ENCODE assay signal across 1 cellular context in the genomic region with DNA sequence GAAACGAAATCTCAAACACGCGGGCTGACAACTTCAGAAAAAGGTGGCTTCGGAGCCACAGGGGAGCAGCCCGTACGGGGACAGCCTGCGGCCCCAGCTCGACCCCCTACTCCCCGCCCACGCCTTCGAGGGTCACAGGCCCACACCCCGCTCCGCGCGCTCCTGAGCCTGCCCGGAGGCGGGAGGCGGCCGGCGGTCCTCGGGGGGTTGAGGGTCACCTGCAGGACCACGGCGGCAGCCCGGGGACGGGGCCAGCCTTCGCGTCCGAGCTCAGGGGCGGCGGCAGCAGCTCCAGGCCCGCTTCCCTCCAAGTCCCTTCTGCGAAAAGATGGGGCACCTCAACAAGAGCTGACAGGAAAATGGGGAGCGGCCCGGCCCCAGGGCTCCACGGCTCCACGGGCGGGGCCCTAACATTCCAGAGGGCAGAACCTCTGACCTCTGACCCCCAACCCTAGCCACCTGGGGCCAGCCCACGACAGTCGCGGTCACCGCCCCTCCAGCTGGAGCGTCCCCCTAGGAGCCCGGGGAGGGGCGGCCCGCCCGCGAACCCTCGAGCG.
A peak's percentile ranks its signal among the peaks of the same experiment; 100 is the strongest.
TF ChIP-seq lines count a peak whose summit lies in the region.

No MANE protein-coding gene starts in this region.

TF ChIP-seq in HEK293, 187 proteins besides CTCF, POLR2A, EP300 and RAD21 (continued from another document):
- TF ChIP-seq ZBTB8A (tag by site-specific recombination; IDR thresholded peaks at IDR 0.05), result peak; percentile 26; the same call in 1 of the 2 replicates
- peak; percentile 56; the same call in 1 of the 2 replicates for TF ChIP-seq ZNF610 (tag by site-specific recombination; IDR thresholded peaks at IDR 0.05; ENCODE audit: borderline replicate concordance)
- TF ChIP-seq ZNF335 (tag by site-specific recombination; conservative IDR thresholded peaks at IDR 0.05), result peak; percentile 67
- peak; percentile 78 for TF ChIP-seq BCL11B (tag by site-specific recombination; IDR thresholded peaks at IDR 0.05; ENCODE audit: low read depth)
- TF ChIP-seq ZBTB48 (tag by site-specific recombination; IDR thresholded peaks at IDR 0.05), result no peak
- no peak for TF ChIP-seq OSR2 (tag by site-specific recombination; IDR thresholded peaks at IDR 0.05)
- TF ChIP-seq, protein P1, sequence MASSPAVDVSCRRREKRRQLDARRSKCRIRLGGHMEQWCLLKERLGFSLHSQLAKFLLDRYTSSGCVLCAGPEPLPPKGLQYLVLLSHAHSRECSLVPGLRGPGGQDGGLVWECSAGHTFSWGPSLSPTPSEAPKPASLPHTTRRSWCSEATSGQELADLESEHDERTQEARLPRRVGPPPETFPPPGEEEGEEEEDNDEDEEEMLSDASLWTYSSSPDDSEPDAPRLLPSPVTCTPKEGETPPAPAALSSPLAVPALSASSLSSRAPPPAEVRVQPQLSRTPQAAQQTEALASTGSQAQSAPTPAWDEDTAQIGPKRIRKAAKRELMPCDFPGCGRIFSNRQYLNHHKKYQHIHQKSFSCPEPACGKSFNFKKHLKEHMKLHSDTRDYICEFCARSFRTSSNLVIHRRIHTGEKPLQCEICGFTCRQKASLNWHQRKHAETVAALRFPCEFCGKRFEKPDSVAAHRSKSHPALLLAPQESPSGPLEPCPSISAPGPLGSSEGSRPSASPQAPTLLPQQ (tag by site-specific recombination; IDR thresholded peaks at IDR 0.05), result 0 out of 2 replicates have a peak, but pooled peaks have one; percentile 32
- TF ChIP-seq ZBTB20 (tag by site-specific recombination; IDR thresholded peaks at IDR 0.05), result 0 out of 2 replicates have a peak, but pooled peaks have one; percentile 9
- no peak for TF ChIP-seq ZFP37 (tag by site-specific recombination; IDR thresholded peaks at IDR 0.05)
- TF ChIP-seq, protein P2, sequence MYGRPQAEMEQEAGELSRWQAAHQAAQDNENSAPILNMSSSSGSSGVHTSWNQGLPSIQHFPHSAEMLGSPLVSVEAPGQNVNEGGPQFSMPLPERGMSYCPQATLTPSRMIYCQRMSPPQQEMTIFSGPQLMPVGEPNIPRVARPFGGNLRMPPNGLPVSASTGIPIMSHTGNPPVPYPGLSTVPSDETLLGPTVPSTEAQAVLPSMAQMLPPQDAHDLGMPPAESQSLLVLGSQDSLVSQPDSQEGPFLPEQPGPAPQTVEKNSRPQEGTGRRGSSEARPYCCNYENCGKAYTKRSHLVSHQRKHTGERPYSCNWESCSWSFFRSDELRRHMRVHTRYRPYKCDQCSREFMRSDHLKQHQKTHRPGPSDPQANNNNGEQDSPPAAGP (tag by site-specific recombination; IDR thresholded peaks at IDR 0.05), result peak; percentile 26; the same call in 1 of the 2 replicates
- peak; percentile 57; the same call in 1 of the 2 replicates for TF ChIP-seq GLIS2 (tag by site-specific recombination; IDR thresholded peaks at IDR 0.05)
- peak; percentile 42; the same call in 1 of the 2 replicates for TF ChIP-seq ZNF341 (tag by site-specific recombination; IDR thresholded peaks at IDR 0.05; ENCODE audit: low read depth)
- no peak for TF ChIP-seq ZFP3 (tag by site-specific recombination; IDR thresholded peaks at IDR 0.05; ENCODE audit: low read depth)
- TF ChIP-seq ZNF302 (tag by site-specific recombination; IDR thresholded peaks at IDR 0.05; ENCODE audit: low read depth), result no peak
- TF ChIP-seq ZNF174 (tag by site-specific recombination; IDR thresholded peaks at IDR 0.05), result no peak
- TF ChIP-seq, protein P3, sequence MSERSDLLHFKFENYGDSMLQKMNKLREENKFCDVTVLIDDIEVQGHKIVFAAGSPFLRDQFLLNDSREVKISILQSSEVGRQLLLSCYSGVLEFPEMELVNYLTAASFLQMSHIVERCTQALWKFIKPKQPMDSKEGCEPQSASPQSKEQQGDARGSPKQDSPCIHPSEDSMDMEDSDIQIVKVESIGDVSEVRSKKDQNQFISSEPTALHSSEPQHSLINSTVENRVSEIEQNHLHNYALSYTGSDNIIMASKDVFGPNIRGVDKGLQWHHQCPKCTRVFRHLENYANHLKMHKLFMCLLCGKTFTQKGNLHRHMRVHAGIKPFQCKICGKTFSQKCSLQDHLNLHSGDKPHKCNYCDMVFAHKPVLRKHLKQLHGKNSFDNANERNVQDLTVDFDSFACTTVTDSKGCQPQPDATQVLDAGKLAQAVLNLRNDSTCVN (tag by site-specific recombination; optimal IDR thresholded peaks at IDR 0.05), result peak; percentile 63
- TF ChIP-seq EGR2 (tag by site-specific recombination; IDR thresholded peaks at IDR 0.05; ENCODE audit: low read depth), result peak; percentile 50
